In the genomic region with DNA sequence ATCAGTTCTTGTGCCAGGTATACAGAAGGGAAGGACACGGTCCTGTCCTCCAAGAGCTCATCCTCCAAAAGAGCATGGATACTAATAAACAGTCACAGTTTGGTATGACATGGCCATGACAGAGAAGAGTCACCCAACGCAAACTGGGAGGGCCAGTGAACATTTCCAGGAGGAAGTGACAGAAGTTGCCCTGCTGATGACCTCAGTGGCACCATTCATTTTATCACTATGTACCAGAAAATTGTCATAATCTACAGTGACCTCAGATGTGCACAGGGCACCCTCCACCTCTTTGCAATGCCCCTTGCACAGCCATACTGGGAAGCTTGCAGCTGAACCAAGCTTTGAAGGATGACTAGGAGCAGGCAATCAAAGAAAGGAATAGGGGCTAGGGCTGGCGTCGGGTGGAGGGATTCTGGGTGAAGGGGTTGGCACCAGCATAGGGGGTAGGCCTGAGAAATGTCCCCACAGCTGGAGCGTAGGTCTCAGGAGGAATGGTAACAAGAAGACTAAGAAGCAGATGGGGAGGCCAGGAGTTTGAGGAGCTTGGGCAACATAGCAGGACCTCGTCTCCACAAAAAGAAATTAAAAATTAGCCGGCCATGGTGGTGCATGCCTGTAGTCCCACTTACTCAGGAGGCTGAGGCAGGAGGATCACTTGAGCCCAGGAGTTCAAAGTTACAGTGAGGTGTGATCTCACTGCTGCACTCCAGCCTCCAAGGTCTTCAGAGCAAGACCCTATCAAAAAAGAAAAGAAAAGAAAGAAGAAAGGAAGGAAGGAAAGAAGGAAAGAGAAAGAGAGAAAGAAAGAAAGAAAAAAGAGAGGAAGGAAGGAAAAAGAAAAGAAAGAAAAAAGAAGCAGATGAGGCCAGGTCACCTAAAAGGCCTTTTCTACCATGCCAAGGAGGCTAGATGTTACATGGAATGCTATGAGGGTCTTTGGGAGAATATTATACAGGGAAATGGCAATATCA, we compare ENCODE assay signal across 11 cellular contexts.
DNase-seq lines count a peak whose midpoint lies in the region; ATAC-seq and TF ChIP-seq lines count a peak whose summit lies in the region.
"Had no signal": no experiment of that assay in that cellular context is flagged by ENCODE, and none has a peak within 500 bp of the region (broad histone marks: within the 10 kb centered on the region; RNA-seq: fewer than 3 reads in every experiment).

No MANE protein-coding gene starts in this region.

- H3K4me3 Mint-ChIP-seq in activated T-helper 17 cell treated with anti-CD3 and anti-CD28 coated beads, Interleukin-2, amount 50 U/mL, for 72 hours = peak overlapping the region; percentile 76
- peak overlapping the region; percentile 2 for H3K4me3 Mint-ChIP-seq in memory B cell

- intact Hi-C loops in heart left ventricle (cut with DNase I) (loop anchor here (2.0 to 10.0 kb wide), 8 partner anchors 90 to 315 kb away; no protein-coding TSS in a partner anchor), upper lobe of right lung (cut with DNase I) (loop anchor here (10.0 kb wide), 1 partner anchor 117 kb away; no protein-coding TSS in a partner anchor), dorsolateral prefrontal cortex (cut with DNase I) (loop anchor here (2.0 to 10.0 kb wide), 8 partner anchors 65 to 433 kb away; a partner anchor contains a TSS)

- H3K4me1 ChIP-seq in right atrium auricular region = peaks cover 0 to 16% of the 10 kb centered on the region in 2 donors
- H3K4me1 ChIP-seq in heart left ventricle = peaks cover 0 to 50% (median 16%) of the 10 kb centered on the region in 12 donors
- H3K4me1 ChIP-seq in upper lobe of right lung = peaks cover 26% of the 10 kb centered on the region

- H3K4me3 ChIP-seq in right atrium auricular region (no peak overlapping the region), heart left ventricle (no peak overlapping the region), upper lobe of right lung (no peak overlapping the region), dorsolateral prefrontal cortex (no peak overlapping the region)

- H3K27ac Mint-ChIP-seq in activated T-helper 17 cell treated with anti-CD3 and anti-CD28 coated beads, Interleukin-2, amount 50 U/mL, for 72 hours = peak overlapping the region; percentile 98
- H3K27ac Mint-ChIP-seq in memory B cell = peak overlapping the region; percentile 35
- H3K27ac Mint-ChIP-seq: progenitor cell of endocrine pancreas had no signal

- H3K27me3 ChIP-seq in right atrium auricular region = no peaks in the 10 kb centered on the region
- no peaks in the 10 kb centered on the region for H3K27me3 ChIP-seq in heart left ventricle
- peaks cover 4% of the 10 kb centered on the region for H3K27me3 ChIP-seq in upper lobe of right lung
- no peaks in the 10 kb centered on the region for H3K27me3 ChIP-seq in dorsolateral prefrontal cortex

- peak; percentile 62 for DNase-seq in right atrium auricular region (ENCODE audit: low spot score)
- no peak for DNase-seq in heart left ventricle
- no peak for DNase-seq in memory B cell (ENCODE audit: low spot score in 2 of 2)
- DNase-seq in upper lobe of right lung = no peak
- no peak for DNase-seq in GM19238 (ENCODE audit: insufficient read length, low spot score)
- no peak for DNase-seq in dorsolateral prefrontal cortex
- DNase-seq: activated naive CD4-positive, alpha-beta T cell treated with anti-CD3 and anti-CD28 coated beads, Interleukin-2, amount 50 U/mL, for 16 hours; stimulated activated CD4-positive, alpha-beta T cell treated with anti-CD3 and anti-CD28 coated beads, Interleukin-2, amount 100 ng/mL, for 24 hours had no signal

- no peak for ATAC-seq in heart left ventricle
- ATAC-seq in activated T-helper 17 cell treated with anti-CD3 and anti-CD28 coated beads, Interleukin-2, amount 50 U/mL, for 72 hours (replicated peaks) = no peak
- no peak for ATAC-seq in memory B cell (ENCODE audit: low read depth)
- ATAC-seq in upper lobe of right lung = peak; percentile 4
- ATAC-seq in GM18867 (IDR thresholded peaks at IDR 0.05; ENCODE audit: unreplicated experiment) = no peak

- H3K27ac ChIP-seq in right atrium auricular region (peak overlapping the region in 1 of 2 donors; percentile 25), heart left ventricle (peak overlapping the region in 1 of 12 donors; percentile 8), upper lobe of right lung (no peak overlapping the region), dorsolateral prefrontal cortex (peak overlapping the region in 8 of 59 donors; percentile 53 to 81 (median 64))

- H3K9me3 ChIP-seq in right atrium auricular region = no peaks in the 10 kb centered on the region
- peaks cover 0 to 4% (median 0%) of the 10 kb centered on the region in 12 donors for H3K9me3 ChIP-seq in heart left ventricle
- H3K9me3 ChIP-seq in upper lobe of right lung = no peaks in the 10 kb centered on the region

- no peaks in the 10 kb centered on the region for H3K36me3 ChIP-seq in right atrium auricular region
- no peaks in the 10 kb centered on the region for H3K36me3 ChIP-seq in heart left ventricle
- H3K36me3 ChIP-seq in upper lobe of right lung = no peaks in the 10 kb centered on the region

- TF ChIP-seq CTCF in right atrium auricular region (IDR thresholded peaks at IDR 0.05) (no peak), heart left ventricle (IDR thresholded peaks at IDR 0.05) (no peak), upper lobe of right lung (IDR thresholded peaks at IDR 0.05) (no peak), dorsolateral prefrontal cortex (IDR thresholded peaks at IDR 0.05 in 54 of 56, conservative IDR thresholded peaks at IDR 0.05 in 2 of 56; ENCODE audit: low read depth in 1 of 56, partially characterized antibody in 56 of 56) (no peak)

- H3K36me3 Mint-ChIP-seq in activated T-helper 17 cell treated with anti-CD3 and anti-CD28 coated beads, Interleukin-2, amount 50 U/mL, for 72 hours (ENCODE audit: low read depth) = peaks cover 24% of the 10 kb centered on the region
- no peaks in the 10 kb centered on the region for H3K36me3 Mint-ChIP-seq in memory B cell

- no peaks in the 10 kb centered on the region for H3K27me3 Mint-ChIP-seq in activated T-helper 17 cell treated with anti-CD3 and anti-CD28 coated beads, Interleukin-2, amount 50 U/mL, for 72 hours
- H3K27me3 Mint-ChIP-seq in memory B cell = no peaks in the 10 kb centered on the region

- peaks cover 82% of the 10 kb centered on the region for H3K4me1 Mint-ChIP-seq in activated T-helper 17 cell treated with anti-CD3 and anti-CD28 coated beads, Interleukin-2, amount 50 U/mL, for 72 hours
- H3K4me1 Mint-ChIP-seq in memory B cell = peaks cover 43% of the 10 kb centered on the region

- no peaks in the 10 kb centered on the region for H3K9me3 Mint-ChIP-seq in activated T-helper 17 cell treated with anti-CD3 and anti-CD28 coated beads, Interleukin-2, amount 50 U/mL, for 72 hours
- no peaks in the 10 kb centered on the region for H3K9me3 Mint-ChIP-seq in memory B cell

- no peak for TF ChIP-seq POLR2A in heart left ventricle (IDR thresholded peaks at IDR 0.05)

- WGBS in heart left ventricle, 4 donors = 90 to 94% (median 92%) methylated on average over 7 of the region's 7 CpGs
